In the genomic region with DNA sequence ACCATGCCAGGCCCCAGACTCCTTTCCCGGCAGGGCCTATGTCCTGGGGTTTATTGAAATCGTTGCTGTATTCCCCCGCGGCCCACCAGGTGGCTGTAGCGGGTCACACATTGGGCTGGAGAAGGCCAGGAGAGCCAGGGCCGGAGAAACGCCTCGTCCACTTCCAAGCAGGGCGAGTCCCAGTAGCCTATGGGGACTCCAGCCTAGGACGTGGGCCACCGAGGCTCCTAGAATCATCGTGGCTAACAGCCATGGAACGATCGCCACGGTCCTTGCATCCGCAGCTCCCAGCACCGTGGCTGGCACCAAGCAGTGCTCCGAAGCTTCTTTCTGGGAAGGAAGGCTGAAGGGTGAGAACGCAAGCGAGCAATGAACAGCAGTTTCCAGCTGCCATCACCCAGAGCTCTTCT, we compare ENCODE assay signal across 9 cellular contexts.
A peak's percentile ranks its signal among the peaks of the same experiment; 100 is the strongest.
DNase-seq lines count a peak whose midpoint lies in the region; ATAC-seq and TF ChIP-seq lines count a peak whose summit lies in the region.
"Had no signal": no experiment of that assay in that cellular context is flagged by ENCODE, and none has a peak within 500 bp of the region (broad histone marks: within the 10 kb centered on the region; RNA-seq: fewer than 3 reads in every experiment).

No MANE protein-coding gene starts in this region.

- H3K36me3 ChIP-seq in RWPE2 (ENCODE audit: low read depth) (no peaks in the 10 kb centered on the region), osteoblast (ENCODE audit: insufficient read depth, low read length) (no peaks in the 10 kb centered on the region), MM.1S (replicated peaks; ENCODE audit: insufficient read depth, low read length) (no peaks in the 10 kb centered on the region)
- H3K36me3 ChIP-seq: BLaER1 treated with 17β-estradiol and CSF1 and Interleukin-3, amounts not matched to agents 10 nM and 100 nM had no signal

- H2AFZ ChIP-seq in osteoblast (ENCODE audit: low read length), result peak overlapping the region; percentile 90
- H2AFZ ChIP-seq in MM.1S (ENCODE audit: low read length), result no peak overlapping the region

- H3K4me1 ChIP-seq in RWPE2 (ENCODE audit: insufficient read depth, poor library complexity, severe bottlenecking), result no peaks in the 10 kb centered on the region
- H3K4me1 ChIP-seq in osteoblast (ENCODE audit: insufficient read depth, low read length), result peaks cover 3% of the 10 kb centered on the region
- no peaks in the 10 kb centered on the region for H3K4me1 ChIP-seq in MM.1S (ENCODE audit: low read length)

- H3K27ac ChIP-seq in RWPE2 (ENCODE audit: poor library complexity, severe bottlenecking) (no peak overlapping the region), osteoblast (ENCODE audit: low read depth, low read length) (no peak overlapping the region), MM.1S (ENCODE audit: low read length) (no peak overlapping the region)
- H3K27ac ChIP-seq: BLaER1 treated with 17β-estradiol and CSF1 and Interleukin-3, amounts not matched to agents 10 nM and 100 nM had no signal

- TF ChIP-seq CTCF in RWPE2 (IDR thresholded peaks at IDR 0.05; ENCODE audit: poor library complexity, severe bottlenecking), result peak; percentile 72
- TF ChIP-seq CTCF in fibroblast of villous mesenchyme (IDR thresholded peaks at IDR 0.05; ENCODE audit: insufficient read depth, low read depth, low read length), result peak; percentile 77
- peak; percentile 62 for TF ChIP-seq CTCF in osteoblast (IDR thresholded peaks at IDR 0.05; ENCODE audit: extremely low read depth, low read depth, low read length)
- no peak; the same call in 1 of the 2 replicates for TF ChIP-seq CTCF in MM.1S (IDR thresholded peaks at IDR 0.05; ENCODE audit: low read length)

- ATAC-seq in RWPE2 (ENCODE audit: low read depth), result peak; percentile 86

- peak in 2 of 3 experiments; percentile 23 to 40 for DNase-seq in NCI-H1417 (lab: John Stamatoyannopoulos, UW)
- no peak for DNase-seq in NCI-H1417 treated with DMSO at 0.1 percent for 48 hours (lab: John Stamatoyannopoulos, UW)
- no peak for DNase-seq in RWPE2 (ENCODE audit: low spot score)
- peak; percentile 57 for DNase-seq in fibroblast of villous mesenchyme (ENCODE audit: low read depth)
- DNase-seq in osteoblast (ENCODE audit: insufficient read length, low spot score, missing footprints), result peak; percentile 96
- no peak for DNase-seq in NK-92 (lab: John Stamatoyannopoulos, UW; ENCODE audit: unreplicated experiment)
- DNase-seq in MM.1S, result no peak
- DNase-seq in GM19238 (ENCODE audit: insufficient read length, low spot score), result no peak

- no peaks in the 10 kb centered on the region for H3K27me3 ChIP-seq in RWPE2 (ENCODE audit: insufficient read depth, poor library complexity, severe bottlenecking)
- H3K27me3 ChIP-seq in osteoblast (ENCODE audit: insufficient read depth, low read length), result no peaks in the 10 kb centered on the region
- H3K27me3 ChIP-seq in MM.1S (replicated peaks; ENCODE audit: insufficient read depth, low read length), result no peaks in the 10 kb centered on the region
- H3K27me3 ChIP-seq: BLaER1 treated with 17β-estradiol and CSF1 and Interleukin-3, amounts not matched to agents 10 nM and 100 nM had no signal

- H3K9me2 ChIP-seq in MM.1S (replicated peaks; ENCODE audit: insufficient read depth, low read length), result no peaks in the 10 kb centered on the region

- no peak overlapping the region for H3K9ac ChIP-seq in MM.1S (ENCODE audit: low read length)
- H3K9ac ChIP-seq: BLaER1 treated with 17β-estradiol and CSF1 and Interleukin-3, amounts not matched to agents 10 nM and 100 nM had no signal

- H3K79me2 ChIP-seq in osteoblast (ENCODE audit: insufficient read depth, low read length) (no peaks in the 10 kb centered on the region), MM.1S (ENCODE audit: low read length) (no peaks in the 10 kb centered on the region)

- H3K4me3 ChIP-seq in RWPE2 (ENCODE audit: severe bottlenecking) (no peak overlapping the region), fibroblast of villous mesenchyme (ENCODE audit: low read depth, low read length) (no peak overlapping the region), osteoblast (ENCODE audit: insufficient read depth, low read length) (peak overlapping the region; percentile 62), MM.1S (ENCODE audit: low read length) (no peak overlapping the region)
- H3K4me3 ChIP-seq: BLaER1 treated with 17β-estradiol and CSF1 and Interleukin-3, amounts not matched to agents 10 nM and 100 nM had no signal

- H3K4me2 ChIP-seq in osteoblast (ENCODE audit: insufficient read depth, low read length) (peak overlapping the region; percentile 80), MM.1S (ENCODE audit: low read depth, low read length) (no peak overlapping the region)

- no peaks in the 10 kb centered on the region for H3F3A ChIP-seq in MM.1S (ENCODE audit: insufficient read depth, low read length)

- H3K9me3 ChIP-seq in RWPE2 (ENCODE audit: severe bottlenecking) (no peaks in the 10 kb centered on the region), osteoblast (ENCODE audit: low read depth, low read length) (no peaks in the 10 kb centered on the region), MM.1S (replicated peaks; ENCODE audit: insufficient read depth, low read length) (no peaks in the 10 kb centered on the region)
- H3K9me3 ChIP-seq: BLaER1 treated with 17β-estradiol and CSF1 and Interleukin-3, amounts not matched to agents 10 nM and 100 nM had no signal

- H4K20me1 ChIP-seq in osteoblast (ENCODE audit: insufficient read depth, low read length) (no peaks in the 10 kb centered on the region), MM.1S (ENCODE audit: insufficient read depth, low read length) (no peaks in the 10 kb centered on the region)
- H4K20me1 ChIP-seq: BLaER1 treated with 17β-estradiol and CSF1 and Interleukin-3, amounts not matched to agents 10 nM and 100 nM had no signal

Comparison
In these comparisons a context has a peak if more than half of its experiments do, and no peak if none do; other contexts are left out.
1. DNase-seq: peak in NCI-H1417 (2 of 3), fibroblast of villous mesenchyme (single experiment) and osteoblast (single experiment); none in NCI-H1417 treated with DMSO at 0.1 percent for 48 hours (single experiment), RWPE2 (single experiment), NK-92 (single experiment), MM.1S (single experiment) and GM19238 (single experiment).